Comparison of ENCODE assay signal across 3 cellular contexts in genomic region chr13:36219883-36220282, GRCh38.
A peak's percentile ranks its signal among the peaks of the same experiment; 100 is the strongest.
TF ChIP-seq lines count a peak whose summit lies in the region.

No MANE protein-coding gene starts in this region.

TF ChIP-seq in A549, 52 proteins besides CTCF, POLR2A, EP300 and RAD21:
- TF ChIP-seq MAFK (IDR thresholded peaks at IDR 0.05; ENCODE audit: partially characterized antibody) (peak; percentile 83), ZSCAN20 (CRISPR knock-in tag; IDR thresholded peaks at IDR 0.05) (no peak), TP53 (CRISPR knock-in tag; IDR thresholded peaks at IDR 0.05) (no peak)

TF ChIP-seq in IMR-90, 13 proteins besides CTCF, POLR2A, EP300 and RAD21:
- TF ChIP-seq MAFK (IDR thresholded peaks at IDR 0.05; ENCODE audit: low read depth, low read length) (peak; percentile 86), CEBPB (IDR thresholded peaks at IDR 0.05; ENCODE audit: low read depth, low read length) (no peak)
- TF ChIP-seq, protein P1, sequence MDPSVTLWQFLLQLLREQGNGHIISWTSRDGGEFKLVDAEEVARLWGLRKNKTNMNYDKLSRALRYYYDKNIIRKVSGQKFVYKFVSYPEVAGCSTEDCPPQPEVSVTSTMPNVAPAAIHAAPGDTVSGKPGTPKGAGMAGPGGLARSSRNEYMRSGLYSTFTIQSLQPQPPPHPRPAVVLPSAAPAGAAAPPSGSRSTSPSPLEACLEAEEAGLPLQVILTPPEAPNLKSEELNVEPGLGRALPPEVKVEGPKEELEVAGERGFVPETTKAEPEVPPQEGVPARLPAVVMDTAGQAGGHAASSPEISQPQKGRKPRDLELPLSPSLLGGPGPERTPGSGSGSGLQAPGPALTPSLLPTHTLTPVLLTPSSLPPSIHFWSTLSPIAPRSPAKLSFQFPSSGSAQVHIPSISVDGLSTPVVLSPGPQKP (IDR thresholded peaks at IDR 0.05; ENCODE audit: borderline replicate concordance, low read depth, low read length): no peak
- TF ChIP-seq, protein P2, sequence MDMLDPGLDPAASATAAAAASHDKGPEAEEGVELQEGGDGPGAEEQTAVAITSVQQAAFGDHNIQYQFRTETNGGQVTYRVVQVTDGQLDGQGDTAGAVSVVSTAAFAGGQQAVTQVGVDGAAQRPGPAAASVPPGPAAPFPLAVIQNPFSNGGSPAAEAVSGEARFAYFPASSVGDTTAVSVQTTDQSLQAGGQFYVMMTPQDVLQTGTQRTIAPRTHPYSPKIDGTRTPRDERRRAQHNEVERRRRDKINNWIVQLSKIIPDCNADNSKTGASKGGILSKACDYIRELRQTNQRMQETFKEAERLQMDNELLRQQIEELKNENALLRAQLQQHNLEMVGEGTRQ (IDR thresholded peaks at IDR 0.05; ENCODE audit: low read depth, low read length): no peak

TF ChIP-seq in H1, 55 proteins besides CTCF, POLR2A, EP300 and RAD21:
- TF ChIP-seq POLR2AphosphoS5 (IDR thresholded peaks at IDR 0.05; ENCODE audit: low read depth, low read length): no peak
- TF ChIP-seq MAFK (IDR thresholded peaks at IDR 0.05; ENCODE audit: low read depth, low read length): peak; percentile 42; the same call in 1 of the 2 replicates
- TF ChIP-seq SIX5 (IDR thresholded peaks at IDR 0.05; ENCODE audit: low read depth, low read length): no peak
- TF ChIP-seq HDAC2 (IDR thresholded peaks at IDR 0.05; ENCODE audit: borderline replicate concordance in 1 of 2, low read depth in 2 of 2, low read length in 2 of 2): no peak
- TF ChIP-seq CBX5 (IDR thresholded peaks at IDR 0.05; ENCODE audit: low read depth, low read length): no peak
